9 cellular contexts compared by ENCODE assay signal in the genomic region with DNA sequence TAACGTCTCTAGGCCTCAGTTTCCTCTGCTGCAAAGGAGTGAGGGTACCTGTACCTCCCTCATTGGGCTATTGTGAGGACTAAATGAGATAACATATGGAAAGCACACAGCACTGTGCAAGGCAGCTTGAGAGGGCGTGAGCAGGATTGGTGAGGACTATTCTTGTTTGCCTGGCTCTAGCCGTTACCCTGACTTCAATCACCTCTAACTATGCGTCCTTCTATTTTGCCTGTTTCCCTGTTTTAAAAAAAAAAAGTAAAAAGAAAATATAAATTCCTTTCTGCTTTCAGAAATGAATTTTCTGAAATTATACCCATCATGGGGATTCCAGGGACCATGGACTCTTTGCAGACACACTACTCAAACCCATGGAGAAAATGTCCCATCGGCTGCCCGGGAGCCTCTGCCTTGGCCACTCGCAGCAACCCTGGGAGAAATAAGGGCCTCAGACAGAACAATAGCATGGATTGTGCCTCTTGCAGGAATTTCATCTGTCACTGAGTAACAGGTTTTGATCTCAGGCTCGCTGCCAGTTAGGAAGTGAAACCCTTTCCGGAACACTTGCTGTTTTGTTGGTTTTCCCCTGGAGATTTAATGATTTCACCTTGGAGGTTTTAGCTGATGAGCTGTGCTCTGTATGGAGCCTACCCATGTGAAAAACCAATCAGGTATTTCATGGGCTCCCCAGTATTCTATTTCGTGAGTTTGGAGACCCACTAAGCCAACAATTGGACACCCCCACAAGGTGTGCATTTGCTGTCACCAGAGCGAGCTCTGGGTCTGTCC. TPM values are rescaled to one million over a fixed set of nuclear protein-coding genes. Genes with fewer than 3 reads are reported as not detected.
DNase-seq lines count a peak whose midpoint lies in the region; ATAC-seq and TF ChIP-seq lines count a peak whose summit lies in the region.
"Had no signal": no experiment of that assay in that cellular context is flagged by ENCODE, and none has a peak within 500 bp of the region (broad histone marks: within the 10 kb centered on the region; RNA-seq: fewer than 3 reads in every experiment).

No MANE protein-coding gene starts in this region.

- no peak overlapping the region for H3K23ac ChIP-seq in H9 (ENCODE audit: insufficient read length, low read depth, low read length)

- no peak overlapping the region for H2BK5ac ChIP-seq in H9 (ENCODE audit: insufficient read length, low read length)

- WGBS in right cardiac atrium: 72% methylated on average over 11 of the region's 11 CpGs
- WGBS in H9 (ENCODE audit: extremely low coverage, insufficient read length, low lambda C conversion rate): no CpG with 5 or more reads among the region's 11 CpGs

- no peak overlapping the region for H2AK5ac ChIP-seq in H9 (ENCODE audit: insufficient read length, low read length)

- peak overlapping the region; percentile 89 for H3K27ac Mint-ChIP-seq in stimulated activated naive B cell treated with anti-CD40 and anti-IgM and Interleukin-4, amounts not matched to agents 10 μg/mL and 1 μg/mL and 100 μg/mL, for 72 hours
- H3K27ac Mint-ChIP-seq in naive thymus-derived CD8-positive, alpha-beta T cell: peak overlapping the region in 3 of 10 donors; percentile 8 to 67 (median 38)
- no peak overlapping the region; a peak in 1 of 7 replicates for H3K27ac Mint-ChIP-seq in H9

- H3K9me3 Mint-ChIP-seq in stimulated activated naive B cell treated with anti-CD40 and anti-IgM and Interleukin-4, amounts not matched to agents 10 μg/mL and 1 μg/mL and 100 μg/mL, for 72 hours: no peaks in the 10 kb centered on the region
- H3K9me3 Mint-ChIP-seq in naive thymus-derived CD8-positive, alpha-beta T cell: no peaks in the 10 kb centered on the region
- H3K9me3 Mint-ChIP-seq in H9: no peaks in the 10 kb centered on the region; a peak in 1 of 5 replicates

- TF ChIP-seq CTCF in H9 (conservative IDR thresholded peaks at IDR 0.05): no peak

- H3K9me3 ChIP-seq in right cardiac atrium (ENCODE audit: control insufficient read depth, low read length) (no peaks in the 10 kb centered on the region), H9 (ENCODE audit: control insufficient read depth, low read depth, low read length) (no peaks in the 10 kb centered on the region)

- H3K36me3 Mint-ChIP-seq in stimulated activated naive B cell treated with anti-CD40 and anti-IgM and Interleukin-4, amounts not matched to agents 10 μg/mL and 1 μg/mL and 100 μg/mL, for 72 hours: peaks cover 0 to 6% of the 10 kb centered on the region in 2 donors
- no peaks in the 10 kb centered on the region for H3K36me3 Mint-ChIP-seq in naive thymus-derived CD8-positive, alpha-beta T cell
- no peaks in the 10 kb centered on the region for H3K36me3 Mint-ChIP-seq in H9 (ENCODE audit: insufficient read depth in 1 of 3, low read depth in 3 of 3)

- peaks cover 41 to 58% of the 10 kb centered on the region in 2 donors for H3K4me1 Mint-ChIP-seq in stimulated activated naive B cell treated with anti-CD40 and anti-IgM and Interleukin-4, amounts not matched to agents 10 μg/mL and 1 μg/mL and 100 μg/mL, for 72 hours
- H3K4me1 Mint-ChIP-seq in naive thymus-derived CD8-positive, alpha-beta T cell: peaks cover 7 to 29% (median 12%) of the 10 kb centered on the region in 4 donors
- H3K4me1 Mint-ChIP-seq in H9: peaks cover 34 to 38% of the 10 kb centered on the region in 2 experiments

- H3T11ph ChIP-seq in H9 (ENCODE audit: low read length): no peak overlapping the region

- H2BK20ac ChIP-seq in H9 (ENCODE audit: low read depth, low read length, poor library complexity, severe bottlenecking): no peak overlapping the region

- DNase-seq in RPMI7951 (ENCODE audit: low read depth) (peak; percentile 36), right cardiac atrium (peak in 2 of 3 donors; percentile 35 to 36), SK-N-DZ (ENCODE audit: low spot score) (no peak), H9 (no peak)
- DNase-seq in stimulated activated naive B cell treated with anti-CD40 and anti-IgM and Interleukin-4, amounts not matched to agents 10 μg/mL and 1 μg/mL and 100 μg/mL, for 72 hours: peak; percentile 22
- no peak for DNase-seq in naive thymus-derived CD8-positive, alpha-beta T cell
- DNase-seq: NK-92 treated with Interleukin-12 subunit alpha and Interleukin-12 subunit beta, amount 100 ng/mL, for 24 hours had no signal

- H2BK120ac ChIP-seq in H9 (ENCODE audit: low read depth, low read length, poor library complexity, severe bottlenecking): no peak overlapping the region

- H3K23me2 ChIP-seq in H9 (ENCODE audit: insufficient read length, low read depth, low read length, poor library complexity, severe bottlenecking): no peaks in the 10 kb centered on the region

- no peaks in the 10 kb centered on the region for H3K27me3 Mint-ChIP-seq in stimulated activated naive B cell treated with anti-CD40 and anti-IgM and Interleukin-4, amounts not matched to agents 10 μg/mL and 1 μg/mL and 100 μg/mL, for 72 hours
- peaks cover 0 to 10% (median 0%) of the 10 kb centered on the region in 5 donors for H3K27me3 Mint-ChIP-seq in naive thymus-derived CD8-positive, alpha-beta T cell
- H3K27me3 Mint-ChIP-seq in H9 (ENCODE audit: low read depth): no peaks in the 10 kb centered on the region; the same call in 1 of the 2 replicates

- H3K79me1 ChIP-seq in H9 (ENCODE audit: insufficient read depth, low read depth, low read length, poor library complexity, severe bottlenecking): no peaks in the 10 kb centered on the region

- intact Hi-C loops in right cardiac atrium (cut with DNase I): loop anchor here in 1 of 4 donors (10.0 kb wide), 1 partner anchor 90 kb away; a partner anchor contains a TSS

- no peak overlapping the region for H4K5ac ChIP-seq in H9 (ENCODE audit: insufficient read length, low read depth, low read length)

- ATAC-seq in GM21447 (IDR thresholded peaks at IDR 0.05; ENCODE audit: unreplicated experiment) (peak; percentile 3), right cardiac atrium (peak; percentile 56 to 87), HG03469 (IDR thresholded peaks at IDR 0.05; ENCODE audit: unreplicated experiment) (no peak)
- peak; percentile 50 to 58 for ATAC-seq in stimulated activated naive B cell treated with anti-CD40 and anti-IgM and Interleukin-4, amounts not matched to agents 10 μg/mL and 1 μg/mL and 100 μg/mL, for 72 hours (replicated peaks)
- no peak for ATAC-seq in naive thymus-derived CD8-positive, alpha-beta T cell

- no peak overlapping the region for H3K4me3 ChIP-seq in right cardiac atrium (ENCODE audit: low read length)

- no peak overlapping the region for H3K4me2 ChIP-seq in H9 (ENCODE audit: insufficient read depth, insufficient read length, low read length)

- H4K91ac ChIP-seq in H9 (ENCODE audit: insufficient read length, low read depth, low read length): no peak overlapping the region

- H4K20me1 ChIP-seq in H9 (ENCODE audit: control insufficient read depth, insufficient read depth, insufficient read length): no peaks in the 10 kb centered on the region

- H2BK15ac ChIP-seq in H9 (ENCODE audit: low read depth, low read length): no peak overlapping the region

- no peak overlapping the region for H3K18ac ChIP-seq in H9 (ENCODE audit: insufficient read length, low read depth, low read length)

- peak overlapping the region; percentile 55 for H3K27ac ChIP-seq in right cardiac atrium (ENCODE audit: low read length)
- H3K27ac ChIP-seq in H9 (ENCODE audit: insufficient read length, low read depth, low read length): no peak overlapping the region

- no peaks in the 10 kb centered on the region for H3K27me3 ChIP-seq in right cardiac atrium (ENCODE audit: control insufficient read depth, insufficient read depth)
- no peaks in the 10 kb centered on the region for H3K27me3 ChIP-seq in H9 (ENCODE audit: insufficient read depth, low read length)

- no peak overlapping the region for H4K8ac ChIP-seq in H9 (replicated peaks; ENCODE audit: insufficient read length, low read depth, low read length)

- H2BK12ac ChIP-seq in H9 (ENCODE audit: insufficient read length, low read depth, low read length): no peak overlapping the region

- no peak overlapping the region for H3K56ac ChIP-seq in H9 (ENCODE audit: insufficient read length, low read depth, low read length)

- no peak overlapping the region for H2AFZ ChIP-seq in H9 (ENCODE audit: low read length)

- H3K9ac ChIP-seq in H9 (ENCODE audit: extremely low read depth, insufficient read length, low read length): no peak overlapping the region

- no peak overlapping the region for H3K4ac ChIP-seq in H9 (ENCODE audit: low read depth, low read length)

- POLR2A ChIA-PET in naive thymus-derived CD8-positive, alpha-beta T cell (lab: Charles Lee): no interaction called here

- H3K4me1 ChIP-seq in right cardiac atrium (ENCODE audit: control insufficient read depth, insufficient read depth, low read length): peaks cover 4% of the 10 kb centered on the region
- peaks cover 3% of the 10 kb centered on the region; the same call in 1 of the 2 replicates for H3K4me1 ChIP-seq in H9 (ENCODE audit: insufficient read depth, low read length)

- H3K4me3 Mint-ChIP-seq in stimulated activated naive B cell treated with anti-CD40 and anti-IgM and Interleukin-4, amounts not matched to agents 10 μg/mL and 1 μg/mL and 100 μg/mL, for 72 hours: peak overlapping the region; percentile 66
- H3K4me3 Mint-ChIP-seq in naive thymus-derived CD8-positive, alpha-beta T cell: peak overlapping the region in 2 of 10 donors; percentile 5 to 6
- H3K4me3 Mint-ChIP-seq in H9: no peak overlapping the region

- H3K14ac ChIP-seq in H9 (ENCODE audit: insufficient read depth, low read length): no peak overlapping the region

- no peaks in the 10 kb centered on the region for H3K79me2 ChIP-seq in H9 (ENCODE audit: insufficient read depth, low read length)

RNA-seq across cellular contexts. Expression of a gene that starts 55.6 kb away (rescaled TPM):
- total RNA-seq in RPMI7951 (2014; rRNA removed; shearing (Covaris generic)): 78.6 and 89.9 TPM in 2 replicates
- total RNA-seq in right cardiac atrium: 1 to 10 TPM in 1 of 4 donors, under 1 TPM in 3; 0.40 to 1.1 (median 0.70) TPM
- 0.36 TPM for polyA plus RNA-seq in right cardiac atrium
- polyA plus RNA-seq in SK-N-DZ (2014; cell fraction: cytosol; rRNA removed): 0.99 and 4.8 TPM in 2 replicates
- polyA plus RNA-seq in SK-N-DZ (2014; cell fraction: nucleus; rRNA removed): 0.90 and 1.6 TPM in 2 replicates
- total RNA-seq in naive thymus-derived CD8-positive, alpha-beta T cell: not detected
- polyA plus RNA-seq in naive thymus-derived CD8-positive, alpha-beta T cell: under 1 TPM in 1 of 3 donors, not detected in 2; 0.28 TPM
- total RNA-seq in H9 (2021): 3.2 and 4.0 TPM in 2 replicates

Comparison
In these comparisons a context has a peak if more than half of its experiments do, and no peak if none do; other contexts are left out.
1. ATAC-seq: peak in GM21447 (single experiment), right cardiac atrium (2 of 2) and stimulated activated naive B cell treated with anti-CD40 and anti-IgM and Interleukin-4, amounts not matched to agents 10 μg/mL and 1 μg/mL and 100 μg/mL, for 72 hours (2 of 2); none in HG03469 (single experiment) and naive thymus-derived CD8-positive, alpha-beta T cell (0 of 2).
2. DNase-seq: peak in RPMI7951 (single experiment), right cardiac atrium (2 of 3) and stimulated activated naive B cell treated with anti-CD40 and anti-IgM and Interleukin-4, amounts not matched to agents 10 μg/mL and 1 μg/mL and 100 μg/mL, for 72 hours (single experiment); none in SK-N-DZ (single experiment), naive thymus-derived CD8-positive, alpha-beta T cell (0 of 10) and H9 (single experiment).
3. H3K4me3 Mint-ChIP-seq: peak in stimulated activated naive B cell treated with anti-CD40 and anti-IgM and Interleukin-4, amounts not matched to agents 10 μg/mL and 1 μg/mL and 100 μg/mL, for 72 hours (2 of 2); none in H9 (0 of 2).
4. RNA of a gene that starts 55.6 kb away (total RNA-seq): 78.6 to 89.9 TPM in RPMI7951; 3.2 to 4.0 TPM in H9, 0.40 to 1.1 TPM in right cardiac atrium and not detected in naive thymus-derived CD8-positive, alpha-beta T cell; every median in the first group is over 10 times any median in the second.